In the genomic region with DNA sequence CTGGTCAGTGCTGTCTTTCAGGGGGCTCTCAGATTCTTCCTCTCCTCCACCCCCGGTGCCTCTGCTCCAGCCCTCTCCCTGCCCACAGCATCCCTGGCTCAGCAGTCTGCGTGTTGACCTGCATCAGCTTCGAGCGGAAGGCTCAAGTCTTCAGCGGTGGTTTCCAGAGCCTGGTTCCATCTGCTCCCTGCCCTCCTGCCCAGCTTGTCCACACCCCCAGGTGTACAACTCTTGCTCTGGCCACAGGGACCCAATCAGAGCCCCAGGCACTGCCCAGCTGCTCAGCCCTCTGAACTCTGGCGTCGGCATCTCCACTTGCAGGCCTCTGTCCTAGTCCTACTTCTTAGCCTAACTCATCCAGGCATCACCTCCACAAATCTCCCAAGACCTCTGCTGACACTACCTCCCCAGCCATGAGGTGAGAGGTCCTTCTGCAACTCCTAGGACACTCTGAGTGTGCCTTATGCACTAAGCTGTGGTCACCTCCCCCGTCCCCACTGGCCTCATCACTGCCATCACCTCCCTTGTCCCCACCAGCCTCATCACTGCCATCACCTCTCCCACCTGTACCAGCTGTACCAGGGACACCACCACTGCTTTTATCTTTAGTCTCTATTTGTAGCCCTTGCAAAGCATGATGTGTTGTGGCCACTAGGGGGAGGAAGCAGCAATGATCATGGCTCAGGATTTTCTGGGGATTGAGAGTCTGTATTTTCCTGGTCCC, we compare ENCODE assay signal across 8 cellular contexts.
DNase-seq lines count a peak whose midpoint lies in the region; ATAC-seq and TF ChIP-seq lines count a peak whose summit lies in the region.

No MANE protein-coding gene starts in this region.

- TF ChIP-seq RAD21 in Ishikawa (IDR thresholded peaks at IDR 0.05; ENCODE audit: low read depth) = peak; percentile 78

- H3K27me3 Mint-ChIP-seq in stimulated activated naive B cell treated with anti-CD40 and anti-IgM and Interleukin-4, amounts not matched to agents 10 μg/mL and 1 μg/mL and 100 μg/mL, for 72 hours = peaks cover 3 to 5% of the 10 kb centered on the region in 2 donors

- no peak overlapping the region for H3K4me3 Mint-ChIP-seq in stimulated activated naive B cell treated with anti-CD40 and anti-IgM and Interleukin-4, amounts not matched to agents 10 μg/mL and 1 μg/mL and 100 μg/mL, for 72 hours

- no peak for TF ChIP-seq EP300 in Ishikawa (IDR thresholded peaks at IDR 0.05; ENCODE audit: borderline replicate concordance)

- H3K36me3 Mint-ChIP-seq in stimulated activated naive B cell treated with anti-CD40 and anti-IgM and Interleukin-4, amounts not matched to agents 10 μg/mL and 1 μg/mL and 100 μg/mL, for 72 hours = no peaks in the 10 kb centered on the region

- peak; percentile 70 to 72 for ATAC-seq in stimulated activated naive B cell treated with anti-CD40 and anti-IgM and Interleukin-4, amounts not matched to agents 10 μg/mL and 1 μg/mL and 100 μg/mL, for 72 hours (replicated peaks)

- H3K9me3 Mint-ChIP-seq in stimulated activated naive B cell treated with anti-CD40 and anti-IgM and Interleukin-4, amounts not matched to agents 10 μg/mL and 1 μg/mL and 100 μg/mL, for 72 hours = no peaks in the 10 kb centered on the region

- H3K27ac Mint-ChIP-seq in stimulated activated naive B cell treated with anti-CD40 and anti-IgM and Interleukin-4, amounts not matched to agents 10 μg/mL and 1 μg/mL and 100 μg/mL, for 72 hours = no peak overlapping the region

- DNase-seq in NCI-H1417 (lab: John Stamatoyannopoulos, UW) (peak; percentile 4 to 71 (median 17)), NCI-H1417 treated with DMSO at 0.1 percent for 48 hours (lab: John Stamatoyannopoulos, UW) (no peak), SKM-1 (lab: John Stamatoyannopoulos, UW; ENCODE audit: unreplicated experiment) (peak; percentile 42), kidney tubule cell (ENCODE audit: low spot score) (peak; percentile 69), NOMO-1 treated with DMSO at 0.1 percent for 48 hours (lab: John Stamatoyannopoulos, UW; ENCODE audit: unreplicated experiment) (no peak)
- peak; percentile 34 for DNase-seq in central memory CD4-positive, alpha-beta T cell
- DNase-seq in stimulated activated naive B cell treated with anti-CD40 and anti-IgM and Interleukin-4, amounts not matched to agents 10 μg/mL and 1 μg/mL and 100 μg/mL, for 72 hours = no peak

- peaks cover 1 to 7% of the 10 kb centered on the region in 2 donors for H3K4me1 Mint-ChIP-seq in stimulated activated naive B cell treated with anti-CD40 and anti-IgM and Interleukin-4, amounts not matched to agents 10 μg/mL and 1 μg/mL and 100 μg/mL, for 72 hours

TF ChIP-seq in Ishikawa, 13 proteins besides CTCF, POLR2A, EP300 and RAD21:
- TF ChIP-seq CEBPB (IDR thresholded peaks at IDR 0.05) = no peak
- TF ChIP-seq NFIC (IDR thresholded peaks at IDR 0.05) = no peak
- TF ChIP-seq, protein P1, sequence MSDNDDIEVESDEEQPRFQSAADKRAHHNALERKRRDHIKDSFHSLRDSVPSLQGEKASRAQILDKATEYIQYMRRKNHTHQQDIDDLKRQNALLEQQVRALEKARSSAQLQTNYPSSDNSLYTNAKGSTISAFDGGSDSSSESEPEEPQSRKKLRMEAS (IDR thresholded peaks at IDR 0.05) = no peak
- TF ChIP-seq YY1 (IDR thresholded peaks at IDR 0.05; ENCODE audit: low read depth) = no peak
- TF ChIP-seq EGR1 (IDR thresholded peaks at IDR 0.05) = no peak
- no peak for TF ChIP-seq ZBTB7A (IDR thresholded peaks at IDR 0.05; ENCODE audit: low read depth)
- no peak for TF ChIP-seq FOXM1 (IDR thresholded peaks at IDR 0.05; ENCODE audit: borderline replicate concordance, low read depth)

Comparison
In these comparisons a context has a peak if more than half of its experiments do, and no peak if none do; other contexts are left out.
1. DNase-seq: peak in NCI-H1417 (3 of 3), SKM-1 (single experiment), central memory CD4-positive, alpha-beta T cell (single experiment) and kidney tubule cell (single experiment); none in NCI-H1417 treated with DMSO at 0.1 percent for 48 hours (single experiment), stimulated activated naive B cell treated with anti-CD40 and anti-IgM and Interleukin-4, amounts not matched to agents 10 μg/mL and 1 μg/mL and 100 μg/mL, for 72 hours (single experiment) and NOMO-1 treated with DMSO at 0.1 percent for 48 hours (single experiment).